Comparison of ENCODE assay signal across 8 cellular contexts in genomic region chr6:139250296-139251274, GRCh38. TPM values are rescaled to one million over a fixed set of nuclear protein-coding genes. Genes with fewer than 3 reads are reported as not detected.
DNase-seq lines count a peak whose midpoint lies in the region; ATAC-seq and TF ChIP-seq lines count a peak whose summit lies in the region.

No MANE protein-coding gene starts in this region.

- no peak for TF ChIP-seq POLR2A in uterus (IDR thresholded peaks at IDR 0.05)

- H3K4me1 Mint-ChIP-seq in CD14-positive monocyte (peaks cover 11% of the 10 kb centered on the region), neural crest cell (peaks cover 4% of the 10 kb centered on the region)

- H3K36me3 ChIP-seq in uterus, result no peaks in the 10 kb centered on the region

- intact Hi-C loops in CD14-positive monocyte (cut with micrococcal nuclease), result no loop called here
- intact Hi-C loops in uterus (cut with DNase I; ENCODE audit: low total_unique reads), result no loop called here

- H3K27me3 ChIP-seq in uterus, result no peaks in the 10 kb centered on the region

- H3K27me3 Mint-ChIP-seq in CD14-positive monocyte (ENCODE audit: low read depth in 3 of 3) (peaks cover 0 to 1% (median 0%) of the 10 kb centered on the region in 3 donors), neural crest cell (ENCODE audit: low read depth) (no peaks in the 10 kb centered on the region)

- ATAC-seq in GM19025 (IDR thresholded peaks at IDR 0.05; ENCODE audit: low read depth, unreplicated experiment), result peak; percentile 96
- peak; percentile 98 for ATAC-seq in HG03103 (IDR thresholded peaks at IDR 0.05; ENCODE audit: low read depth, unreplicated experiment)

- H3K4me3 Mint-ChIP-seq in CD14-positive monocyte (no peak overlapping the region), neural crest cell (no peak overlapping the region)

- H3K4me3 ChIP-seq in uterus, result no peak overlapping the region

- peak; percentile 61 for DNase-seq in CD14-positive monocyte (ENCODE audit: low spot score)
- DNase-seq in NCI-H774 (lab: John Stamatoyannopoulos, UW), result peak; percentile 10
- DNase-seq in activated CD8-positive, alpha-beta memory T cell treated with anti-CD3 and anti-CD28 coated beads, Interleukin-2, amount 50 U/mL, for 4 hours, result peak; percentile 54
- peak; percentile 38 for DNase-seq in fibroblast of gingiva (ENCODE audit: low read depth)
- DNase-seq in neural crest cell (ENCODE audit: low read depth, low spot score), result peak; percentile 52
- peak; percentile 34 to 51 for DNase-seq in uterus

- no peaks in the 10 kb centered on the region for H3K36me3 Mint-ChIP-seq in CD14-positive monocyte
- H3K36me3 Mint-ChIP-seq in neural crest cell (ENCODE audit: low read depth), result no peaks in the 10 kb centered on the region

- TF ChIP-seq CTCF in CD14-positive monocyte (IDR thresholded peaks at IDR 0.05) (peak; percentile 77), neural crest cell (conservative IDR thresholded peaks at IDR 0.05) (peak; percentile 68), uterus (IDR thresholded peaks at IDR 0.05) (peak in 3 of 4 experiments; percentile 37 to 56 (median 49))

- H3K27ac Mint-ChIP-seq in CD14-positive monocyte (peak overlapping the region in 1 of 7 donors; percentile 19), neural crest cell (ENCODE audit: unreplicated experiment) (no peak overlapping the region)

- no peaks in the 10 kb centered on the region for H3K9me3 Mint-ChIP-seq in CD14-positive monocyte
- no peaks in the 10 kb centered on the region for H3K9me3 Mint-ChIP-seq in neural crest cell

- H3K9me3 ChIP-seq in uterus, result no peaks in the 10 kb centered on the region

- no peaks in the 10 kb centered on the region for H3K4me1 ChIP-seq in uterus

- peak overlapping the region; percentile 5 to 50 for H3K27ac ChIP-seq in uterus

RNA-seq across cellular contexts. Expression of gene TXLNB, which starts 41.2 kb away (rescaled TPM):
- under 1 TPM; 0.04 to 0.14 TPM for polyA plus RNA-seq in CD14-positive monocyte
- total RNA-seq in neural crest cell, result 0.61 and 0.65 TPM in 2 replicates
- 1 to 10 TPM in 3 of 4 donors, under 1 TPM in 1; 0.26 to 2.5 (median 1.9) TPM for total RNA-seq in uterus

Comparison
In these comparisons a context has a peak if more than half of its experiments do, and no peak if none do; other contexts are left out.
1. DNase-seq: peak in every context shown above with its lines; median percentile 61 in CD14-positive monocyte; 54 in activated CD8-positive, alpha-beta memory T cell treated with anti-CD3 and anti-CD28 coated beads, Interleukin-2, amount 50 U/mL, for 4 hours; 52 in neural crest cell; 42 in uterus; 38 in fibroblast of gingiva; 10 in NCI-H774.